ENCODE assay signal across 27 cellular contexts in the genomic region with DNA sequence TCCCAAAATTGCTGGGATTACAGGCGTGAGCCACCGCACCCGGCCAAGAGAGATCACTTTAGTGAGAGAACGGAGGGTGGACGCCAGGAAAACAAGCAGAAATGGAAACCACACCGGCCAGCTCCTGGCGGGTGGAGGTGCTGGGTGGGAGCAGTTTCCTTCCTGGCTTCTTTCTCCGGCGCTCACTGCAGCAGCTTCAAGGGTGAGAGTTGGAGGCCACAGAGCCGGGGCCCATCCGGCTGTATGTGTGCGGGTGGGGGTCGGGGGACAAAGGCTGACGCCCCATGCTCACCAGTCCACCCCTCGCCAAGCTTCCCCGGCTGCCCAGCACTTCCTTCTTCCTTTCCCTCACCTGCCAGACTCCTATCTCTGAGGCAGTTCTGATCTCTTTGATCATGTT. TPM values are rescaled to one million over a fixed set of nuclear protein-coding genes. Genes with fewer than 3 reads are reported as not detected.
"Had no signal": no experiment of that assay in that cellular context is flagged by ENCODE, and none has a peak within 500 bp of the region (broad histone marks: within the 10 kb centered on the region; RNA-seq: fewer than 3 reads in every experiment).

No MANE protein-coding gene starts in this region.

- H3K4me3 Mint-ChIP-seq: activated CD4-positive, alpha-beta memory T cell treated with anti-CD3 and anti-CD28 coated beads, Interleukin-2, amount 10 ng/mL, durations not matched to agents 7 days and 5 days; activated naive CD4-positive, alpha-beta T cell treated with anti-CD3 and anti-CD28 coated beads, Interleukin-2, amount 50 U/mL, for 24 hours; activated T-cell treated with anti-CD3 and anti-CD28 coated beads, Interleukin-2, amount 50 U/mL, for 24 hours; activated T-helper 17 cell treated with anti-CD3 and anti-CD28 coated beads, Interleukin-2, amount 50 U/mL, for 72 hours; nephron progenitor cell; stimulated activated naive B cell treated with anti-CD40 and anti-IgM and Interleukin-4, amounts not matched to agents 10 μg/mL and 1 μg/mL and 100 μg/mL, for 72 hours; WTC11 had no signal

- ATAC-seq: activated T-helper 17 cell treated with anti-CD3 and anti-CD28 coated beads, Interleukin-2, amount 50 U/mL, for 72 hours; stimulated activated naive B cell treated with anti-CD40 and anti-IgM and Interleukin-4, amounts not matched to agents 10 μg/mL and 1 μg/mL and 100 μg/mL, for 72 hours; WTC11 had no signal

- H3K27ac Mint-ChIP-seq: activated CD4-positive, alpha-beta memory T cell treated with anti-CD3 and anti-CD28 coated beads, Interleukin-2, amount 10 ng/mL, durations not matched to agents 7 days and 5 days; activated naive CD4-positive, alpha-beta T cell treated with anti-CD3 and anti-CD28 coated beads, Interleukin-2, amount 50 U/mL, for 24 hours; activated T-cell treated with anti-CD3 and anti-CD28 coated beads, Interleukin-2, amount 50 U/mL, for 24 hours; activated T-helper 17 cell treated with anti-CD3 and anti-CD28 coated beads, Interleukin-2, amount 50 U/mL, for 72 hours; nephron progenitor cell; stimulated activated naive B cell treated with anti-CD40 and anti-IgM and Interleukin-4, amounts not matched to agents 10 μg/mL and 1 μg/mL and 100 μg/mL, for 72 hours; WTC11 had no signal

- DNase-seq: activated CD4-positive, alpha-beta memory T cell treated with anti-CD3 and anti-CD28 coated beads, Interleukin-2, amount 10 ng/mL, durations not matched to agents 7 days and 5 days; activated CD8-positive, alpha-beta memory T cell treated with anti-CD3 and anti-CD28 coated beads, Interleukin-2, amount 50 U/mL, for 4 hours; activated T-cell treated with anti-CD3 and anti-CD28 coated beads, Interleukin-2, amount 50 U/mL, for 24 hours; adrenal gland; brain microvascular endothelial cell; central memory CD4-positive, alpha-beta T cell; glutamatergic neuron; midbrain; nephron progenitor cell; occipital lobe; posterior cingulate gyrus; sigmoid colon; stimulated activated CD4-positive, alpha-beta T cell treated with anti-CD3 and anti-CD28 coated beads, Interleukin-15, amount 100 ng/mL, for 24 hours; stimulated activated naive B cell treated with anti-CD40 and anti-IgM and Interleukin-4, amounts not matched to agents 10 μg/mL and 1 μg/mL and 100 μg/mL, for 72 hours; SW 1271; transverse colon had no signal

- H3K36me3 Mint-ChIP-seq: activated naive CD4-positive, alpha-beta T cell treated with anti-CD3 and anti-CD28 coated beads, Interleukin-2, amount 50 U/mL, for 24 hours; WTC11 had no signal

- H3K9me3 Mint-ChIP-seq: activated CD4-positive, alpha-beta memory T cell treated with anti-CD3 and anti-CD28 coated beads, Interleukin-2, amount 10 ng/mL, durations not matched to agents 7 days and 5 days; activated naive CD4-positive, alpha-beta T cell treated with anti-CD3 and anti-CD28 coated beads, Interleukin-2, amount 50 U/mL, for 24 hours; activated T-cell treated with anti-CD3 and anti-CD28 coated beads, Interleukin-2, amount 50 U/mL, for 24 hours; activated T-helper 17 cell treated with anti-CD3 and anti-CD28 coated beads, Interleukin-2, amount 50 U/mL, for 72 hours had no signal

RNA-seq across cellular contexts. Expression of gene BHLHA9, which starts 13.5 kb away (rescaled TPM):
- total RNA-seq: activated CD4-positive, alpha-beta memory T cell treated with anti-CD3 and anti-CD28 coated beads, Interleukin-2, amount 10 ng/mL, durations not matched to agents 7 days and 5 days; activated T-helper 17 cell treated with anti-CD3 and anti-CD28 coated beads, Interleukin-2, amount 50 U/mL, for 72 hours; adrenal gland; ascending aorta; dermis microvascular lymphatic vessel endothelial cell; esophagus muscularis mucosa; frontal cortex; hepatocyte; liver; occipital lobe; sigmoid colon; smooth muscle cell; transverse colon; WTC11 had no signal
- polyA plus RNA-seq: adrenal gland, hepatocyte, sigmoid colon, smooth muscle cell had no signal

RNA-seq across cellular contexts. Expression of gene TRARG1, which starts 22.8 kb away (rescaled TPM):
- total RNA-seq: dermis microvascular lymphatic vessel endothelial cell, frontal cortex, hepatocyte, liver, occipital lobe, smooth muscle cell, temporal lobe, WTC11 had no signal
- polyA plus RNA-seq: hepatocyte, smooth muscle cell had no signal
